9 cellular contexts compared by ENCODE assay signal in the genomic region with DNA sequence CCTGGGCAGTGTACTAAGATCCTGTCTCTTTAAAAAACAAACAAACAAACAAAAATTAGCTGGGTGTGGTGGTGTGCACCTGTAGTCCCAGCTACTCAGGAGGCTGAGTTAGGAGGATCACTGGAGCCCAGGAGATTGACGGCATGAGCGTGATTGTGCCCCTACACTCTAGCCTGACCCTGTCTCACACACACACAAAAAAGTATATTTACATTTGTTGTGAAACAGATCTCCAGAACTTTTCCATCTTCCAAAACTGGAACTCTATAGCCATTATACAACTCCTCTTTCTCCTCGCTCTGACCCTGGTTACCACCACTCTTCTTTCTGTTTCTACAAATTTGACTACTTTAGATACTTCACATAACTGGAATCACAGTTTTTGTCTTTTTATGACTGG.
"Had no signal": no experiment of that assay in that cellular context is flagged by ENCODE, and none has a peak within 500 bp of the region (broad histone marks: within the 10 kb centered on the region; RNA-seq: fewer than 3 reads in every experiment).

No MANE protein-coding gene starts in this region.

- ATAC-seq: HCT116 had no signal

- H3K9me3 Mint-ChIP-seq: HFFc6 had no signal

- H3K4me3 Mint-ChIP-seq: HFFc6 had no signal

- H2AFZ ChIP-seq: GM23248 had no signal

- H3K4me3 ChIP-seq: GM23248, HAP-1 had no signal

- H3K27me3 Mint-ChIP-seq: IgD-negative memory B cell had no signal

- H3K27ac ChIP-seq: GM23248 had no signal

- H3K9me3 ChIP-seq: HAP-1 had no signal

- H3K27ac Mint-ChIP-seq: HFFc6, IgD-negative memory B cell had no signal

- DNase-seq: GM23248, GOT3, H7, HFFc6, KBM-7 had no signal

- FAIRE-seq: HTR-8/SVneo had no signal

- H3K4me1 ChIP-seq: HAP-1 had no signal

- H3K9ac ChIP-seq: GM23248 had no signal
